Comparison of ENCODE assay signal across 8 cellular contexts in genomic region chr11:20647976-20648565, GRCh38. TPM values are rescaled to one million over a fixed set of nuclear protein-coding genes. Genes with fewer than 3 reads are reported as not detected.
DNase-seq lines count a peak whose midpoint lies in the region; ATAC-seq and TF ChIP-seq lines count a peak whose summit lies in the region.

No MANE protein-coding gene starts in this region.

- TF ChIP-seq CTCF in BJ (IDR thresholded peaks at IDR 0.05; ENCODE audit: insufficient read depth, low read depth, low read length) (peak; percentile 87), GM12874 (IDR thresholded peaks at IDR 0.05; ENCODE audit: insufficient read depth, low read depth, low read length) (peak; percentile 83)

- POLR2A ChIA-PET in BJ (lab: Charles Lee) = no interaction called here

- peak; percentile 0 for DNase-seq in BJ (ENCODE audit: low read depth)
- peak; percentile 82 for DNase-seq in NCI-H2227 (lab: John Stamatoyannopoulos, UW; ENCODE audit: unreplicated experiment)
- peak; percentile 2 for DNase-seq in activated CD8-positive, alpha-beta memory T cell treated with anti-CD3 and anti-CD28 coated beads, Interleukin-2, amount 50 U/mL, for 24 hours (ENCODE audit: extremely low read depth)
- DNase-seq in germinal center (ENCODE audit: low spot score) = peak; percentile 43
- peak; percentile 60 for DNase-seq in putamen (ENCODE audit: low spot score)

- H3K4me3 ChIP-seq in BJ (ENCODE audit: low read depth, low read length) = no peak overlapping the region

- peak; percentile 64 for ATAC-seq in HG02938 (IDR thresholded peaks at IDR 0.05; ENCODE audit: unreplicated experiment)
- no peak for ATAC-seq in GM19395 (IDR thresholded peaks at IDR 0.05; ENCODE audit: unreplicated experiment)

- CTCF ChIA-PET in BJ (lab: Yijun Ruan, JAX) = interaction anchor here (0.6 to 2.3 kb wide), 17 partner anchors 8 to 1659 kb away, joined by 3 to 19 read pairs (median 4); no protein-coding TSS in a partner anchor

- H3K27me3 ChIP-seq in BJ (ENCODE audit: control insufficient read depth, insufficient read depth, low read length) = no peaks in the 10 kb centered on the region

- H3K36me3 ChIP-seq in BJ (ENCODE audit: control insufficient read depth, insufficient read depth, low read length) = no peaks in the 10 kb centered on the region

RNA-seq across cellular contexts. Expression of gene NELL1, which starts 21.3 kb away (rescaled TPM):
- not detected in 2 replicates for polyA plus RNA-seq in BJ (2011; rRNA removed)
- polyA minus RNA-seq in BJ (2011; rRNA and poly(A)+ RNA removed) = not detected in 2 replicates

RNA-seq across cellular contexts. Expression of gene SLC6A5, which starts 48.7 kb away (rescaled TPM):
- not detected in 2 replicates for polyA plus RNA-seq in BJ (2011; rRNA removed)
- polyA minus RNA-seq in BJ (2011; rRNA and poly(A)+ RNA removed) = not detected in 2 replicates

Comparison
In these comparisons a context has a peak if more than half of its experiments do, and no peak if none do; other contexts are left out.
1. DNase-seq: peak in every context shown above with its lines; median percentile 82 in NCI-H2227; 60 in putamen; 43 in germinal center; 2 in activated CD8-positive, alpha-beta memory T cell treated with anti-CD3 and anti-CD28 coated beads, Interleukin-2, amount 50 U/mL, for 24 hours; 0 in BJ.